26 cellular contexts compared by ENCODE assay signal in genomic region chr1:3978928-3979325, GRCh38.
"Had no signal": no experiment of that assay in that cellular context is flagged by ENCODE, and none has a peak within 500 bp of the region (broad histone marks: within the 10 kb centered on the region; RNA-seq: fewer than 3 reads in every experiment).

No MANE protein-coding gene starts in this region.

- H3K36me3 ChIP-seq: ascending aorta, cardiac muscle cell, Peyer's patch had no signal

- ATAC-seq: activated CD8-positive, alpha-beta T cell treated with anti-CD3 and anti-CD28 coated beads for 36 hours; activated T-cell treated with anti-CD3 and anti-CD28 coated beads, Interleukin-2, amount 50 U/mL, for 72 hours; activated T-helper 17 cell treated with anti-CD3 and anti-CD28 coated beads, Interleukin-2, amount 50 U/mL, for 72 hours; PC-3 had no signal

- H3K27me3 ChIP-seq: ascending aorta, cardiac muscle cell, Peyer's patch had no signal

- H3K4me3 ChIP-seq: ascending aorta, cardiac muscle cell, Peyer's patch, SK-N-MC had no signal

- DNase-seq: activated CD4-positive, alpha-beta T cell treated with anti-CD3 and anti-CD28 coated beads, Interleukin-2, amount 10 ng/mL, durations not matched to agents 24 days and 14 days; activated CD4-positive, alpha-beta T cell treated with anti-CD3 and anti-CD28 coated beads, Interleukin-2, amount 50 U/mL, for 4 hours; activated CD8-positive, alpha-beta T cell treated with anti-CD3 and anti-CD28 coated beads for 36 hours; activated effector memory CD4-positive, alpha-beta T cell treated with anti-CD3 and anti-CD28 coated beads, Interleukin-2, amount 50 U/mL, for 16 hours; activated naive CD4-positive, alpha-beta T cell treated with Interleukin-2 at 50 U/mL for 16 hours; activated naive CD8-positive, alpha-beta T cell treated with anti-CD3 and anti-CD28 coated beads, Interleukin-2, amount 10 ng/mL, durations not matched to agents 7 days and 5 days; activated T-cell treated with anti-CD3 and anti-CD28 coated beads, Interleukin-2, amount 50 U/mL, for 1 hour; activated T-cell treated with anti-CD3 and anti-CD28 coated beads, Interleukin-2, amount 50 U/mL, for 72 hours; amygdala; Karpas-422; NCI-H1105; NCI-H1417 treated with DMSO at 0.1 percent for 48 hours; NCI-H187 treated with DMSO at 0.1 percent for 48 hours; NCI-H2081; NCI-H2171 treated with DMSO at 0.1 percent for 48 hours; NCI-H226; NCI-H446 treated with DMSO at 0.1 percent for 48 hours; NCI-H524 treated with DMSO at 0.1 percent for 48 hours; PC-3; Peyer's patch; RPMI8226; T1000 had no signal

- H3K4me1 ChIP-seq: ascending aorta, Peyer's patch had no signal

- H3K9me3 ChIP-seq: ascending aorta, Peyer's patch had no signal

- H3K27ac ChIP-seq: ascending aorta, cardiac muscle cell, Peyer's patch, SK-N-MC had no signal
